In genomic region chr16:15900357-15900756, GRCh38 we compare ENCODE assay signal across 1 cellular context.
TF ChIP-seq lines count a peak whose summit lies in the region.

No MANE protein-coding gene starts in this region.

TF ChIP-seq in HCT116, 20 proteins besides CTCF, POLR2A, EP300 and RAD21 (continued from another document):
- no peak for TF ChIP-seq ZNF274 (IDR thresholded peaks at IDR 0.05; ENCODE audit: low read depth, low read length)
- TF ChIP-seq SIN3A (IDR thresholded peaks at IDR 0.05; ENCODE audit: low read depth), result no peak
- TF ChIP-seq ATF3 (IDR thresholded peaks at IDR 0.05), result no peak
- TF ChIP-seq ZBTB33 (IDR thresholded peaks at IDR 0.05; ENCODE audit: extremely low read depth, insufficient replicate concordance, low read length), result no peak
- TF ChIP-seq EZH2phosphoT487 (IDR thresholded peaks at IDR 0.05; ENCODE audit: borderline replicate concordance), result no peak
- TF ChIP-seq ELF1 (IDR thresholded peaks at IDR 0.05; ENCODE audit: borderline replicate concordance, low read depth), result no peak
- no peak for TF ChIP-seq EZH2 (IDR thresholded peaks at IDR 0.05)
